Comparison of ENCODE assay signal across 36 cellular contexts in the genomic region with DNA sequence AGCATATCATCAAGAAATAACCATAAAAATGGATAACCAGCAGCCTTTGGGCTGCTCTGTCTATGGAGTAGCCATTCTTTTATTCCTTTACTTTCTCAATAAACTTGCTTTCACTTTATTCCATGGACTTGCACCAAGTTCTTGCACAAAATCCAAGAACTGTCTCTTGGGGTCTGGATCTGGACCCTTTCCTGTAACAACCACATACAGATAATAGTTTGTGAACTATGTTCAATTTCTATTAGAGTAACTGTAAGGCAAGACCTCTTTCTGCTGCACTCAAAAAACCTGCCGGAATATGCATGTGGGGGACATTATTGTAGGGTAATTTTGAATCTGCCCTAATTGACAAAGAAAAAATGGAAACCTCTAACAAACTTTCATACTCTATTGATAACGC.
"Had no signal": no experiment of that assay in that cellular context is flagged by ENCODE, and none has a peak within 500 bp of the region (broad histone marks: within the 10 kb centered on the region; RNA-seq: fewer than 3 reads in every experiment).

No MANE protein-coding gene starts in this region.

- H3K27me3 ChIP-seq: adrenal gland, ascending aorta, body of pancreas, brain microvascular endothelial cell, breast epithelium, cardiac muscle cell had no signal

- H3K27me3 Mint-ChIP-seq: activated naive CD4-positive, alpha-beta T cell treated with anti-CD3 and anti-CD28 coated beads, Interleukin-2, amount 10 ng/mL, durations not matched to agents 7 days and 5 days; activated naive CD4-positive, alpha-beta T cell treated with anti-CD3 and anti-CD28 coated beads, Interleukin-2, amount 50 U/mL, for 24 hours; activated naive CD8-positive, alpha-beta T cell treated with anti-CD3 and anti-CD28 coated beads for 36 hours; activated naive CD8-positive, alpha-beta T cell treated with anti-CD3 and anti-CD28 coated beads, Interleukin-2, amount 50 U/mL, for 24 hours; activated T-cell treated with anti-CD3 and anti-CD28 coated beads, Interleukin-2, amount 50 U/mL, for 24 hours; brain; central memory CD8-positive, alpha-beta T cell had no signal

- H3K4me1 Mint-ChIP-seq: activated naive CD4-positive, alpha-beta T cell treated with anti-CD3 and anti-CD28 coated beads, Interleukin-2, amount 10 ng/mL, durations not matched to agents 7 days and 5 days; activated naive CD4-positive, alpha-beta T cell treated with anti-CD3 and anti-CD28 coated beads, Interleukin-2, amount 50 U/mL, for 24 hours; activated naive CD8-positive, alpha-beta T cell treated with anti-CD3 and anti-CD28 coated beads for 36 hours; activated naive CD8-positive, alpha-beta T cell treated with anti-CD3 and anti-CD28 coated beads, Interleukin-2, amount 10 ng/mL, durations not matched to agents 7 days and 5 days; activated naive CD8-positive, alpha-beta T cell treated with anti-CD3 and anti-CD28 coated beads, Interleukin-2, amount 50 U/mL, for 24 hours; activated T-helper 17 cell treated with anti-CD3 and anti-CD28 coated beads, Interleukin-2, amount 50 U/mL, for 72 hours; brain; central memory CD8-positive, alpha-beta T cell had no signal

- ATAC-seq: activated naive CD4-positive, alpha-beta T cell treated with anti-CD3 and anti-CD28 coated beads, Interleukin-2, amount 50 U/mL, for 72 hours; activated naive CD8-positive, alpha-beta T cell treated with anti-CD3 and anti-CD28 coated beads, Interleukin-2, amount 50 U/mL, for 24 hours; activated T-cell treated with anti-CD3 and anti-CD28 coated beads, Interleukin-2, amount 50 U/mL, for 4 hours; activated T-cell treated with anti-CD3 and anti-CD28 coated beads, Interleukin-2, amount 50 U/mL, for 72 hours; activated T-helper 17 cell treated with anti-CD3 and anti-CD28 coated beads, Interleukin-2, amount 50 U/mL, for 72 hours; body of pancreas had no signal

- H3K27ac ChIP-seq: adrenal gland, ascending aorta, body of pancreas, brain microvascular endothelial cell, breast epithelium, cardiac muscle cell had no signal

- DNase-seq: activated effector memory CD4-positive, alpha-beta T cell treated with anti-CD3 and anti-CD28 coated beads, Interleukin-2, amount 50 U/mL, for 16 hours; activated effector memory CD4-positive, alpha-beta T cell treated with Interleukin-2 at 50 U/mL for 16 hours; activated gamma-delta T cell; activated gamma-delta T cell treated with Interleukin-2 at 50 U/mL for 16 hours; activated naive CD4-positive, alpha-beta T cell; activated naive CD4-positive, alpha-beta T cell treated with anti-CD3 and anti-CD28 coated beads for 36 hours; activated naive CD4-positive, alpha-beta T cell treated with anti-CD3 and anti-CD28 coated beads, Interleukin-2, amount 10 ng/mL, durations not matched to agents 7 days and 5 days; activated naive CD4-positive, alpha-beta T cell treated with anti-CD3 and anti-CD28 coated beads, Interleukin-2, amount 50 U/mL, for 16 hours; activated naive CD4-positive, alpha-beta T cell treated with Interleukin-2 at 50 U/mL for 16 hours; activated naive CD8-positive, alpha-beta T cell treated with anti-CD3 and anti-CD28 coated beads for 36 hours; activated naive CD8-positive, alpha-beta T cell treated with anti-CD3 and anti-CD28 coated beads, Interleukin-2, amount 10 ng/mL, durations not matched to agents 7 days and 5 days; activated naive CD8-positive, alpha-beta T cell treated with anti-CD3 and anti-CD28 coated beads, Interleukin-2, amount 50 U/mL, for 24 hours; activated T-cell treated with anti-CD3 and anti-CD28 coated beads, Interleukin-2, amount 50 U/mL, for 24 hours; activated T-cell treated with anti-CD3 and anti-CD28 coated beads, Interleukin-2, amount 50 U/mL, for 4 hours; activated T-cell treated with anti-CD3 and anti-CD28 coated beads, Interleukin-2, amount 50 U/mL, for 48 hours; activated T-cell treated with anti-CD3 and anti-CD28 coated beads, Interleukin-2, amount 50 U/mL, for 72 hours; adrenal gland; amniotic stem cell; amygdala; aorta; body of pancreas; brain microvascular endothelial cell; caudate nucleus; central memory CD4-positive, alpha-beta T cell; cerebellar nuclear complex had no signal

- H3K9me3 ChIP-seq: adrenal gland, ascending aorta, body of pancreas, breast epithelium had no signal

- H3K9me3 Mint-ChIP-seq: activated naive CD4-positive, alpha-beta T cell treated with anti-CD3 and anti-CD28 coated beads, Interleukin-2, amount 10 ng/mL, durations not matched to agents 7 days and 5 days; activated naive CD4-positive, alpha-beta T cell treated with anti-CD3 and anti-CD28 coated beads, Interleukin-2, amount 50 U/mL, for 24 hours; activated naive CD4-positive, alpha-beta T cell treated with anti-CD3 and anti-CD28 coated beads, Interleukin-2, amount 50 U/mL, for 72 hours; activated naive CD8-positive, alpha-beta T cell treated with anti-CD3 and anti-CD28 coated beads for 36 hours; activated naive CD8-positive, alpha-beta T cell treated with anti-CD3 and anti-CD28 coated beads, Interleukin-2, amount 10 ng/mL, durations not matched to agents 7 days and 5 days; activated naive CD8-positive, alpha-beta T cell treated with anti-CD3 and anti-CD28 coated beads, Interleukin-2, amount 50 U/mL, for 24 hours; activated T-cell treated with anti-CD3 and anti-CD28 coated beads, Interleukin-2, amount 50 U/mL, for 4 hours; activated T-cell treated with anti-CD3 and anti-CD28 coated beads, Interleukin-2, amount 50 U/mL, for 72 hours; activated T-helper 1 cell treated with anti-CD3 and anti-CD28 coated beads, Interleukin-12 subunit alpha, Interleukin-12 subunit beta, Interleukin-2, Interleukin-4 antibody, amounts not matched to agents 30 ng/mL and 10 ng/mL and 1 ng/mL, durations not matched to agents 14 hours and 24 hours and 36 hours; activated T-helper 17 cell treated with anti-CD3 and anti-CD28 coated beads, Interleukin-2, amount 50 U/mL, for 72 hours; activated T-helper 2 cell treated with anti-CD3 and anti-CD28 coated beads, Interferon-gamma antibody, Interleukin-2, Interleukin-4, amounts not matched to agents 10 μg/mL and 5 μg/mL and 100 μg/mL, durations not matched to agents 14 hours and 24 hours and 36 hours; central memory CD8-positive, alpha-beta T cell had no signal

- H3K4me1 ChIP-seq: adrenal gland, ascending aorta, body of pancreas, breast epithelium had no signal

- H3K4me3 Mint-ChIP-seq: activated naive CD4-positive, alpha-beta T cell treated with anti-CD3 and anti-CD28 coated beads for 36 hours; activated naive CD4-positive, alpha-beta T cell treated with anti-CD3 and anti-CD28 coated beads, Interleukin-2, amount 10 ng/mL, durations not matched to agents 7 days and 5 days; activated naive CD4-positive, alpha-beta T cell treated with anti-CD3 and anti-CD28 coated beads, Interleukin-2, amount 50 U/mL, for 24 hours; activated naive CD8-positive, alpha-beta T cell; activated naive CD8-positive, alpha-beta T cell treated with anti-CD3 and anti-CD28 coated beads for 36 hours; activated naive CD8-positive, alpha-beta T cell treated with anti-CD3 and anti-CD28 coated beads, Interleukin-2, amount 10 ng/mL, durations not matched to agents 7 days and 5 days; activated naive CD8-positive, alpha-beta T cell treated with anti-CD3 and anti-CD28 coated beads, Interleukin-2, amount 50 U/mL, for 24 hours; activated T-cell treated with anti-CD3 and anti-CD28 coated beads, Interleukin-2, amount 50 U/mL, for 24 hours; activated T-cell treated with anti-CD3 and anti-CD28 coated beads, Interleukin-2, amount 50 U/mL, for 4 hours; activated T-cell treated with anti-CD3 and anti-CD28 coated beads, Interleukin-2, amount 50 U/mL, for 72 hours; activated T-helper 1 cell treated with anti-CD3 and anti-CD28 coated beads, Interleukin-12 subunit alpha, Interleukin-12 subunit beta, Interleukin-2, Interleukin-4 antibody, amounts not matched to agents 30 ng/mL and 10 ng/mL and 1 ng/mL, durations not matched to agents 14 hours and 24 hours and 36 hours; activated T-helper 17 cell treated with anti-CD3 and anti-CD28 coated beads, Interleukin-2, amount 50 U/mL, for 72 hours; brain; central memory CD8-positive, alpha-beta T cell had no signal

- H3K4me3 ChIP-seq: adrenal gland, ascending aorta, body of pancreas, breast epithelium, cardiac muscle cell had no signal

- H3K36me3 Mint-ChIP-seq: activated naive CD4-positive, alpha-beta T cell treated with anti-CD3 and anti-CD28 coated beads, Interleukin-2, amount 10 ng/mL, durations not matched to agents 7 days and 5 days; activated naive CD4-positive, alpha-beta T cell treated with anti-CD3 and anti-CD28 coated beads, Interleukin-2, amount 50 U/mL, for 24 hours; activated naive CD4-positive, alpha-beta T cell treated with anti-CD3 and anti-CD28 coated beads, Interleukin-2, amount 50 U/mL, for 72 hours; activated naive CD8-positive, alpha-beta T cell; activated naive CD8-positive, alpha-beta T cell treated with anti-CD3 and anti-CD28 coated beads for 36 hours; activated naive CD8-positive, alpha-beta T cell treated with anti-CD3 and anti-CD28 coated beads, Interleukin-2, amount 10 ng/mL, durations not matched to agents 7 days and 5 days; brain had no signal

- H3K27ac Mint-ChIP-seq: activated naive CD4-positive, alpha-beta T cell treated with anti-CD3 and anti-CD28 coated beads for 36 hours; activated naive CD4-positive, alpha-beta T cell treated with anti-CD3 and anti-CD28 coated beads, Interleukin-2, amount 10 ng/mL, durations not matched to agents 7 days and 5 days; activated naive CD4-positive, alpha-beta T cell treated with anti-CD3 and anti-CD28 coated beads, Interleukin-2, amount 50 U/mL, for 24 hours; activated naive CD4-positive, alpha-beta T cell treated with anti-CD3 and anti-CD28 coated beads, Interleukin-2, amount 50 U/mL, for 72 hours; activated naive CD8-positive, alpha-beta T cell; activated naive CD8-positive, alpha-beta T cell treated with anti-CD3 and anti-CD28 coated beads for 36 hours; activated naive CD8-positive, alpha-beta T cell treated with anti-CD3 and anti-CD28 coated beads, Interleukin-2, amount 10 ng/mL, durations not matched to agents 7 days and 5 days; activated naive CD8-positive, alpha-beta T cell treated with anti-CD3 and anti-CD28 coated beads, Interleukin-2, amount 50 U/mL, for 24 hours; activated T-cell treated with anti-CD3 and anti-CD28 coated beads, Interleukin-2, amount 50 U/mL, for 24 hours; activated T-cell treated with anti-CD3 and anti-CD28 coated beads, Interleukin-2, amount 50 U/mL, for 72 hours; activated T-helper 1 cell treated with anti-CD3 and anti-CD28 coated beads, Interleukin-12 subunit alpha, Interleukin-12 subunit beta, Interleukin-2, Interleukin-4 antibody, amounts not matched to agents 30 ng/mL and 10 ng/mL and 1 ng/mL, durations not matched to agents 14 hours and 24 hours and 36 hours; activated T-helper 17 cell treated with anti-CD3 and anti-CD28 coated beads, Interleukin-2, amount 50 U/mL, for 72 hours; activated T-helper 2 cell treated with anti-CD3 and anti-CD28 coated beads, Interferon-gamma antibody, Interleukin-2, Interleukin-4, amounts not matched to agents 10 μg/mL and 5 μg/mL and 100 μg/mL, durations not matched to agents 14 hours and 24 hours and 36 hours; brain had no signal

- H3K36me3 ChIP-seq: adrenal gland, ascending aorta, brain microvascular endothelial cell, breast epithelium, cardiac muscle cell had no signal
